Comparison of ENCODE assay signal across 1 cellular context in genomic region chr21:17352937-17353655, GRCh38.
TF ChIP-seq lines count a peak whose summit lies in the region.

No MANE protein-coding gene starts in this region.

TF ChIP-seq in H1, 55 proteins besides CTCF, POLR2A, EP300 and RAD21 (continued from another document):
- TF ChIP-seq CHD7 (IDR thresholded peaks at IDR 0.05; ENCODE audit: insufficient replicate concordance, low read length), result no peak
- no peak for TF ChIP-seq TEAD4 (IDR thresholded peaks at IDR 0.05; ENCODE audit: low read depth, low read length)
- no peak for TF ChIP-seq USF2 (IDR thresholded peaks at IDR 0.05; ENCODE audit: low read length)
- no peak for TF ChIP-seq RXRA (IDR thresholded peaks at IDR 0.05; ENCODE audit: insufficient read depth, low read depth, low read length)
- no peak for TF ChIP-seq CBX5 (IDR thresholded peaks at IDR 0.05; ENCODE audit: low read depth, low read length)
- TF ChIP-seq EGR1 (IDR thresholded peaks at IDR 0.05; ENCODE audit: borderline replicate concordance, low read depth, low read length), result no peak
- no peak for TF ChIP-seq KDM5A (IDR thresholded peaks at IDR 0.05; ENCODE audit: low read length)
- no peak for TF ChIP-seq ZNF274 (IDR thresholded peaks at IDR 0.05; ENCODE audit: borderline replicate concordance, extremely low read depth, low read length)
- no peak for TF ChIP-seq TAF7 (optimal IDR thresholded peaks at IDR 0.05; ENCODE audit: borderline replicate concordance, low read depth, low read length)
- no peak for TF ChIP-seq CEBPB (IDR thresholded peaks at IDR 0.05; ENCODE audit: low read depth, low read length)
- no peak for TF ChIP-seq TCF12 (IDR thresholded peaks at IDR 0.05; ENCODE audit: low read depth, low read length)
- no peak for TF ChIP-seq GTF2F1 (IDR thresholded peaks at IDR 0.05; ENCODE audit: borderline replicate concordance, low read depth, low read length)
- no peak for TF ChIP-seq HDAC6 (IDR thresholded peaks at IDR 0.05; ENCODE audit: low read depth, low read length)
- TF ChIP-seq RFX5 (IDR thresholded peaks at IDR 0.05; ENCODE audit: borderline replicate concordance, low read depth, low read length), result no peak
- TF ChIP-seq RNF2 (IDR thresholded peaks at IDR 0.05; ENCODE audit: borderline replicate concordance, low read depth, low read length, missing control alignments, poor library complexity, severe bottlenecking), result no peak
